ENCODE assay signal across 27 cellular contexts in genomic region chr10:114616516-114616915, GRCh38. TPM values are rescaled to one million over a fixed set of nuclear protein-coding genes. Genes with fewer than 3 reads are reported as not detected.
A peak's percentile ranks its signal among the peaks of the same experiment; 100 is the strongest.
DNase-seq lines count a peak whose midpoint lies in the region; TF ChIP-seq lines count a peak whose summit lies in the region.
"Had no signal": no experiment of that assay in that cellular context is flagged by ENCODE, and none has a peak within 500 bp of the region (broad histone marks: within the 10 kb centered on the region; RNA-seq: fewer than 3 reads in every experiment).

No MANE protein-coding gene starts in this region.

- no peak overlapping the region for H2AFZ ChIP-seq in KMS-11 (ENCODE audit: low read depth)
- H2AFZ ChIP-seq in smooth muscle cell (ENCODE audit: low read depth) = no peak overlapping the region
- no peak overlapping the region for H2AFZ ChIP-seq in SK-N-SH (ENCODE audit: low read depth)

- no peaks in the 10 kb centered on the region for H3K36me3 ChIP-seq in KMS-11 (ENCODE audit: insufficient read depth)
- peaks cover 0 to 5% of the 10 kb centered on the region in 2 donors for H3K36me3 ChIP-seq in esophagus (ENCODE audit: control insufficient read depth in 2 of 2, insufficient read depth in 2 of 2, low read length in 1 of 2)
- H3K36me3 ChIP-seq in smooth muscle cell (ENCODE audit: low read depth) = no peaks in the 10 kb centered on the region
- no peaks in the 10 kb centered on the region for H3K36me3 ChIP-seq in SK-N-SH (replicated peaks in 1 of 2; ENCODE audit: control insufficient read depth in 1 of 2, insufficient read depth in 2 of 2, low read length in 1 of 2)

- no peak for TF ChIP-seq EP300 in SK-N-SH (IDR thresholded peaks at IDR 0.05; ENCODE audit: borderline replicate concordance in 1 of 2, low read depth in 1 of 2, low read length in 1 of 2)

- no peak for TF ChIP-seq CTCF in KMS-11 (conservative IDR thresholded peaks at IDR 0.05; ENCODE audit: low read depth, low read length)
- TF ChIP-seq CTCF in smooth muscle cell (IDR thresholded peaks at IDR 0.05; ENCODE audit: borderline replicate concordance, insufficient read depth, poor library complexity, severe bottlenecking) = no peak
- no peak for TF ChIP-seq CTCF in SK-N-SH (IDR thresholded peaks at IDR 0.05)

- in situ Hi-C loops in Caki2 (cut with HindIII; ENCODE audit: low pct_unique_long_range_greater_than_20kb, low sequenced_read_pairs) = no loop called here

- H3K4me1 ChIP-seq in KMS-11 (ENCODE audit: low read depth, poor library complexity, severe bottlenecking) (peaks cover 47% of the 10 kb centered on the region), esophagus (ENCODE audit: control insufficient read depth in 2 of 2, insufficient read depth in 2 of 2, low read length in 1 of 2) (peaks cover 0 to 19% of the 10 kb centered on the region in 2 donors), smooth muscle cell (ENCODE audit: low read depth) (no peaks in the 10 kb centered on the region), SK-N-SH (ENCODE audit: control insufficient read depth in 1 of 2, insufficient read depth in 2 of 2, low read depth in 1 of 2, low read length in 1 of 2) (no peaks in the 10 kb centered on the region)

- DNase-seq in AG08395 (ENCODE audit: low spot score) (peak; percentile 24), Caki2 (ENCODE audit: low read depth) (peak; percentile 55), NCI-H82 (lab: John Stamatoyannopoulos, UW) (no peak), smooth muscle cell (lab: John Stamatoyannopoulos, UW; ENCODE audit: unreplicated experiment) (no peak), cerebellar nuclear complex (lab: John Stamatoyannopoulos, UW) (no peak), SK-N-SH (no peak)
- DNase-seq: Caco-2; CD8-positive, alpha-beta T cell; DMS 273 treated with DMSO at 0.1 percent for 48 hours; DMS79; GF-D8; NCI-H1092 treated with DMSO at 0.1 percent for 48 hours; NCI-H1436 treated with DMSO at 0.1 percent for 48 hours; NCI-H187 treated with DMSO at 0.1 percent for 48 hours; NCI-H2107; NCI-H446; NCI-H524 treated with DMSO at 0.1 percent for 48 hours; NCI-H774; NK-92 treated with Interleukin-12 subunit alpha and Interleukin-12 subunit beta, amount 100 ng/mL, for 24 hours; PC-3; RPMI8226; SHP77; T-helper 1 cell had no signal

- CTCF ChIA-PET in SK-N-SH (lab: Yijun Ruan, JAX) = interaction anchor here (1.0 kb wide), 1 partner anchor 205 kb away, joined by 3 read pairs; the partner anchor contains the start of gene FHIP2A

- H3K27ac ChIP-seq in KMS-11 = no peak overlapping the region
- peak overlapping the region; percentile 78 to 88 for H3K27ac ChIP-seq in esophagus (ENCODE audit: low read depth in 2 of 2, low read length in 1 of 2)
- H3K27ac ChIP-seq in smooth muscle cell (ENCODE audit: low read depth) = no peak overlapping the region
- H3K27ac ChIP-seq in SK-N-SH (ENCODE audit: low read depth in 2 of 2, low read length in 1 of 2) = no peak overlapping the region
- H3K27ac ChIP-seq: C4-2B had no signal

- H3K9me3 ChIP-seq in esophagus (ENCODE audit: control insufficient read depth in 2 of 2, insufficient read depth in 1 of 2, low read depth in 1 of 2, low read length in 1 of 2) (no peaks in the 10 kb centered on the region), smooth muscle cell (replicated peaks; ENCODE audit: low read depth) (no peaks in the 10 kb centered on the region), SK-N-SH (no peaks in the 10 kb centered on the region)
- H3K9me3 ChIP-seq: A549, Caco-2 had no signal

- H3K4me3 ChIP-seq in KMS-11 (IDR thresholded peaks at IDR 0.05; ENCODE audit: insufficient read depth, low read depth, low read length) = no peak overlapping the region
- H3K4me3 ChIP-seq in esophagus (ENCODE audit: low read depth in 1 of 2, low read length in 2 of 2) = no peak overlapping the region
- no peak overlapping the region for H3K4me3 ChIP-seq in smooth muscle cell
- H3K4me3 ChIP-seq in SK-N-SH (ENCODE audit: low read depth in 2 of 2, low read length in 1 of 2) = no peak overlapping the region
- H3K4me3 ChIP-seq: A549 had no signal

- H3K9ac ChIP-seq in KMS-11 (no peak overlapping the region), smooth muscle cell (ENCODE audit: low read depth) (no peak overlapping the region), SK-N-SH (no peak overlapping the region)

- POLR2A ChIA-PET in SK-N-SH (lab: Yijun Ruan, JAX) = no interaction called here

- 93 to 94% methylated on average over 4 of the region's 4 CpGs for WGBS in esophagus, 2 donors
- 84% methylated on average over 4 of the region's 4 CpGs for WGBS in smooth muscle cell (ENCODE audit: low lambda C conversion rate)
- 94% methylated on average over 4 of the region's 4 CpGs for WGBS in SK-N-SH (ENCODE audit: low lambda C conversion rate)

- no peaks in the 10 kb centered on the region for H3F3A ChIP-seq in smooth muscle cell (ENCODE audit: low read depth)
- H3F3A ChIP-seq in SK-N-SH (replicated peaks; ENCODE audit: insufficient read depth) = no peaks in the 10 kb centered on the region

- no peak for TF ChIP-seq RAD21 in SK-N-SH (IDR thresholded peaks at IDR 0.05; ENCODE audit: low read length)

- no peaks in the 10 kb centered on the region for H4K20me1 ChIP-seq in KMS-11 (ENCODE audit: insufficient read depth)
- H4K20me1 ChIP-seq in smooth muscle cell (ENCODE audit: low read depth) = no peaks in the 10 kb centered on the region
- H4K20me1 ChIP-seq in SK-N-SH (ENCODE audit: insufficient read depth) = no peaks in the 10 kb centered on the region

- H3K4me2 ChIP-seq in KMS-11 = peak overlapping the region; percentile 75; the same call in 1 of the 2 replicates
- no peak overlapping the region for H3K4me2 ChIP-seq in smooth muscle cell
- H3K4me2 ChIP-seq in SK-N-SH = no peak overlapping the region
- H3K4me2 ChIP-seq: A549 had no signal

- no peaks in the 10 kb centered on the region for H3K27me3 ChIP-seq in KMS-11 (ENCODE audit: insufficient read depth, low read depth)
- no peaks in the 10 kb centered on the region for H3K27me3 ChIP-seq in esophagus (ENCODE audit: control insufficient read depth in 1 of 2, insufficient read depth in 2 of 2, low read length in 2 of 2)
- H3K27me3 ChIP-seq in smooth muscle cell (ENCODE audit: low read depth) = no peaks in the 10 kb centered on the region
- no peaks in the 10 kb centered on the region for H3K27me3 ChIP-seq in SK-N-SH (ENCODE audit: insufficient read depth)

- H3K79me2 ChIP-seq in KMS-11 (ENCODE audit: insufficient read depth, low read depth) (no peaks in the 10 kb centered on the region), smooth muscle cell (ENCODE audit: low read depth) (no peaks in the 10 kb centered on the region), SK-N-SH (ENCODE audit: insufficient read depth) (no peaks in the 10 kb centered on the region)

- no peaks in the 10 kb centered on the region for H3K9me2 ChIP-seq in SK-N-SH

TF ChIP-seq in SK-N-SH, 30 proteins besides CTCF, POLR2A, EP300 and RAD21 (continues in another document):
- TF ChIP-seq POLR2AphosphoS5 (IDR thresholded peaks at IDR 0.05; ENCODE audit: low read depth, low read length) (no peak), GATA2 (CRISPR knock-in tag; IDR thresholded peaks at IDR 0.05) (no peak), RXRA (IDR thresholded peaks at IDR 0.05; ENCODE audit: borderline replicate concordance, low read depth) (no peak), FOXM1 (IDR thresholded peaks at IDR 0.05; ENCODE audit: low read depth) (no peak), NFIC (IDR thresholded peaks at IDR 0.05; ENCODE audit: borderline replicate concordance) (no peak), CHD2 (IDR thresholded peaks at IDR 0.05; ENCODE audit: low read length, partially characterized antibody) (no peak)
- TF ChIP-seq, protein P1, sequence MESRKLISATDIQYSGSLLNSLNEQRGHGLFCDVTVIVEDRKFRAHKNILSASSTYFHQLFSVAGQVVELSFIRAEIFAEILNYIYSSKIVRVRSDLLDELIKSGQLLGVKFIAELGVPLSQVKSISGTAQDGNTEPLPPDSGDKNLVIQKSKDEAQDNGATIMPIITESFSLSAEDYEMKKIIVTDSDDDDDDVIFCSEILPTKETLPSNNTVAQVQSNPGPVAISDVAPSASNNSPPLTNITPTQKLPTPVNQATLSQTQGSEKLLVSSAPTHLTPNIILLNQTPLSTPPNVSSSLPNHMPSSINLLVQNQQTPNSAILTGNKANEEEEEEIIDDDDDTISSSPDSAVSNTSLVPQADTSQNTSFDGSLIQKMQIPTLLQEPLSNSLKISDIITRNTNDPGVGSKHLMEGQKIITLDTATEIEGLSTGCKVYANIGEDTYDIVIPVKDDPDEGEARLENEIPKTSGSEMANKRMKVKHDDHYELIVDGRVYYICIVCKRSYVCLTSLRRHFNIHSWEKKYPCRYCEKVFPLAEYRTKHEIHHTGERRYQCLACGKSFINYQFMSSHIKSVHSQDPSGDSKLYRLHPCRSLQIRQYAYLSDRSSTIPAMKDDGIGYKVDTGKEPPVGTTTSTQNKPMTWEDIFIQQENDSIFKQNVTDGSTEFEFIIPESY (IDR thresholded peaks at IDR 0.05; ENCODE audit: borderline replicate concordance, low read depth) = no peak

RNA-seq across cellular contexts. Expression of gene ABLIM1, which starts 41.6 kb away (rescaled TPM):
- total RNA-seq in Caki2 (2014; rRNA removed; shearing (Covaris generic); ENCODE audit: low replicate concordance) = 2.2 and 2.6 TPM in 2 replicates
- polyA plus RNA-seq in esophagus = 100 to 1,000 TPM; 104 to 121 TPM
- 8.9 and 17.6 TPM in 2 replicates for total RNA-seq in smooth muscle cell
- polyA plus RNA-seq in smooth muscle cell = 1.6 and 3.4 TPM in 2 replicates
- 16.1 and 24.9 TPM in 2 replicates for polyA plus RNA-seq in SK-N-SH (2012; rRNA removed)
- 13.0 and 19.7 TPM in 2 replicates for polyA plus RNA-seq in SK-N-SH (2012; cell fraction: cytosol; rRNA removed)
- polyA plus RNA-seq in SK-N-SH (2012; cell fraction: nucleus; rRNA removed) = 21.3 and 27.5 TPM in 2 replicates

Comparison
In these comparisons a context has a peak if more than half of its experiments do, and no peak if none do; other contexts are left out.
1. DNase-seq: peak in AG08395 (single experiment) and Caki2 (single experiment); none in NCI-H82 (single experiment), smooth muscle cell (single experiment), cerebellar nuclear complex (0 of 2) and SK-N-SH (single experiment).
2. H3K27ac ChIP-seq: peak in esophagus (2 of 2); none in KMS-11 (single experiment), smooth muscle cell (single experiment) and SK-N-SH (0 of 2).